ENCODE assay signal across 16 cellular contexts in genomic region chr5:124887223-124887622, GRCh38.
DNase-seq lines count a peak whose midpoint lies in the region; ATAC-seq and TF ChIP-seq lines count a peak whose summit lies in the region.
"Had no signal": no experiment of that assay in that cellular context is flagged by ENCODE, and none has a peak within 500 bp of the region (broad histone marks: within the 10 kb centered on the region; RNA-seq: fewer than 3 reads in every experiment).

No MANE protein-coding gene starts in this region.

- no peak for ATAC-seq in HG02970 (IDR thresholded peaks at IDR 0.05; ENCODE audit: low FRiP score, unreplicated experiment)

- H3K36me3 ChIP-seq in BLaER1 = no peaks in the 10 kb centered on the region
- H3K36me3 ChIP-seq in OCI-LY7 (ENCODE audit: insufficient read depth, low read length) = no peaks in the 10 kb centered on the region
- no peaks in the 10 kb centered on the region for H3K36me3 ChIP-seq in hepatocyte (replicated peaks; ENCODE audit: insufficient read depth, low read depth)
- no peaks in the 10 kb centered on the region for H3K36me3 ChIP-seq in osteoblast (ENCODE audit: insufficient read depth, low read length)
- H3K36me3 ChIP-seq in transverse colon = no peaks in the 10 kb centered on the region
- H3K36me3 ChIP-seq: vagina had no signal

- H3K9me2 ChIP-seq in OCI-LY7 (ENCODE audit: insufficient read depth, low read length) (no peaks in the 10 kb centered on the region), hepatocyte (replicated peaks; ENCODE audit: insufficient read depth) (no peaks in the 10 kb centered on the region)

- POLR2A ChIA-PET in OCI-LY7 (lab: Charles Lee) = interaction anchor here (0.6 to 1.4 kb wide), 6 partner anchors 9 to 417 kb away, joined by 3 to 4 read pairs (median 3); no protein-coding TSS in a partner anchor

- no peak for TF ChIP-seq CTCF in OCI-LY7 (conservative IDR thresholded peaks at IDR 0.05; ENCODE audit: low read length)
- TF ChIP-seq CTCF in hepatocyte (IDR thresholded peaks at IDR 0.05; ENCODE audit: poor library complexity) = no peak
- no peak for TF ChIP-seq CTCF in osteoblast (IDR thresholded peaks at IDR 0.05; ENCODE audit: extremely low read depth, low read depth, low read length)
- TF ChIP-seq CTCF in transverse colon (IDR thresholded peaks at IDR 0.05) = no peak

- H3K27ac ChIP-seq in BLaER1 (no peak overlapping the region), OCI-LY7 (ENCODE audit: low read depth, low read length, poor library complexity, severe bottlenecking) (no peak overlapping the region), hepatocyte (peak overlapping the region; percentile 80), osteoblast (ENCODE audit: low read depth, low read length) (no peak overlapping the region), transverse colon (peak overlapping the region in 2 of 4 donors; percentile 71 to 79)
- H3K27ac ChIP-seq: vagina had no signal

- no peak for TF ChIP-seq EP300 in transverse colon (IDR thresholded peaks at IDR 0.05; ENCODE audit: low read depth)

- WGBS in hepatocyte (ENCODE audit: low lambda C conversion rate, missing lambda C conversion rate) = 64% methylated on average over 2 of the region's 2 CpGs
- 80 to 82% methylated on average over 2 of the region's 2 CpGs for WGBS in transverse colon (ENCODE audit: low coverage in 1 of 2), 2 donors

- intact Hi-C loops in OCI-LY7 (cut with micrococcal nuclease; ENCODE audit: unreplicated experiment) (no loop called here), transverse colon (cut with DNase I; ENCODE audit: low total_unique reads) (no loop called here)

- H2AFZ ChIP-seq in OCI-LY7 (ENCODE audit: low read length) = peak overlapping the region; percentile 87; the same call in 1 of the 2 replicates
- H2AFZ ChIP-seq in hepatocyte = no peak overlapping the region
- no peak overlapping the region for H2AFZ ChIP-seq in osteoblast (ENCODE audit: low read length)

- in situ Hi-C loops in transverse colon (cut with MboI; ENCODE audit: low pct_ligation_motif_present in 1 of 4, low pct_unique_long_range_greater_than_20kb in 1 of 4, low sequenced_read_pairs in 3 of 4) = no loop called here

- no TSS peak for BruUV-seq in OCI-LY7 (replicated peaks; lab: Mats Ljungman, UMichigan)

- H3K4me2 ChIP-seq in BLaER1 (peak overlapping the region; percentile 17; the same call in 1 of the 2 replicates), OCI-LY7 (ENCODE audit: low read length) (no peak overlapping the region), hepatocyte (peak overlapping the region; percentile 68), osteoblast (ENCODE audit: insufficient read depth, low read length) (no peak overlapping the region)

- H3K9ac ChIP-seq in BLaER1 = no peak overlapping the region

- DNase-seq in OCI-LY7 (ENCODE audit: low spot score) (no peak), hepatocyte (ENCODE audit: low spot score) (no peak), osteoblast (ENCODE audit: insufficient read length, low spot score, missing footprints) (peak; percentile 62), cerebellum (ENCODE audit: low spot score) (no peak), transverse colon (no peak)
- DNase-seq in activated CD8-positive, alpha-beta memory T cell treated with anti-CD3 and anti-CD28 coated beads for 24 hours = no peak
- DNase-seq: activated CD4-positive, alpha-beta T cell treated with anti-CD3 and anti-CD28 coated beads, Interleukin-2, amount 50 U/mL, for 1 hour; activated naive CD4-positive, alpha-beta T cell treated with Interleukin-2 at 50 U/mL for 16 hours; activated T-cell treated with anti-CD3 and anti-CD28 coated beads for 4 hours; CD4-positive, alpha-beta T cell; effector CD4-positive, alpha-beta T cell; NCI-H446; stimulated activated CD4-positive, alpha-beta T cell treated with anti-CD3 and anti-CD28 coated beads, Interleukin-4, amount 100 ng/mL, for 4 hours had no signal

- no peak for TF ChIP-seq POLR2A in transverse colon (IDR thresholded peaks at IDR 0.05)

- no peaks in the 10 kb centered on the region for H3K27me3 ChIP-seq in BLaER1
- H3K27me3 ChIP-seq in hepatocyte = no peaks in the 10 kb centered on the region
- no peaks in the 10 kb centered on the region for H3K27me3 ChIP-seq in osteoblast (ENCODE audit: insufficient read depth, low read length)
- H3K27me3 ChIP-seq in transverse colon = no peaks in the 10 kb centered on the region
- H3K27me3 ChIP-seq: vagina had no signal

- CTCF ChIA-PET in OCI-LY7 (lab: Charles Lee; ENCODE audit: unreplicated experiment) = no interaction called here

- H3K9me3 ChIP-seq in BLaER1 (peaks cover 17% of the 10 kb centered on the region), OCI-LY7 (ENCODE audit: low read length) (no peaks in the 10 kb centered on the region), hepatocyte (ENCODE audit: low read depth) (no peaks in the 10 kb centered on the region), osteoblast (ENCODE audit: low read depth, low read length) (no peaks in the 10 kb centered on the region), transverse colon (no peaks in the 10 kb centered on the region)
- H3K9me3 ChIP-seq: vagina had no signal

- no peaks in the 10 kb centered on the region for H3K79me2 ChIP-seq in OCI-LY7 (ENCODE audit: insufficient read depth, low read depth, low read length)
- no peaks in the 10 kb centered on the region for H3K79me2 ChIP-seq in hepatocyte
- no peaks in the 10 kb centered on the region for H3K79me2 ChIP-seq in osteoblast (ENCODE audit: insufficient read depth, low read length)

- H3K4me3 ChIP-seq in BLaER1 = no peak overlapping the region
- no peak overlapping the region for H3K4me3 ChIP-seq in OCI-LY7 (ENCODE audit: low read depth, low read length, poor library complexity, severe bottlenecking)
- no peak overlapping the region for H3K4me3 ChIP-seq in hepatocyte
- H3K4me3 ChIP-seq in osteoblast (ENCODE audit: insufficient read depth, low read length) = no peak overlapping the region
- H3K4me3 ChIP-seq in transverse colon = no peak overlapping the region
- H3K4me3 ChIP-seq: vagina had no signal

- H4K20me1 ChIP-seq in BLaER1 = no peaks in the 10 kb centered on the region
- H4K20me1 ChIP-seq in OCI-LY7 (ENCODE audit: insufficient read depth, low read length) = no peaks in the 10 kb centered on the region
- no peaks in the 10 kb centered on the region for H4K20me1 ChIP-seq in hepatocyte (ENCODE audit: insufficient read depth, poor library complexity, severe bottlenecking)
- H4K20me1 ChIP-seq in osteoblast (ENCODE audit: insufficient read depth, low read length) = no peaks in the 10 kb centered on the region

- H3K4me1 ChIP-seq in BLaER1 = peaks cover 21% of the 10 kb centered on the region
- peaks cover 17% of the 10 kb centered on the region for H3K4me1 ChIP-seq in OCI-LY7 (ENCODE audit: insufficient read depth, low read length, poor library complexity, severe bottlenecking)
- peaks cover 26% of the 10 kb centered on the region for H3K4me1 ChIP-seq in hepatocyte (ENCODE audit: insufficient read depth)
- peaks cover 4% of the 10 kb centered on the region for H3K4me1 ChIP-seq in osteoblast (ENCODE audit: insufficient read depth, low read length)
- H3K4me1 ChIP-seq in transverse colon = peaks cover 11 to 30% (median 15%) of the 10 kb centered on the region in 4 donors
- H3K4me1 ChIP-seq: vagina had no signal

Comparison
In these comparisons a context has a peak if more than half of its experiments do, and no peak if none do; other contexts are left out.
1. H3K4me2 ChIP-seq: peak in BLaER1 (single experiment) and hepatocyte (single experiment); none in OCI-LY7 (single experiment) and osteoblast (single experiment).